21 cellular contexts compared by ENCODE assay signal in the genomic region with DNA sequence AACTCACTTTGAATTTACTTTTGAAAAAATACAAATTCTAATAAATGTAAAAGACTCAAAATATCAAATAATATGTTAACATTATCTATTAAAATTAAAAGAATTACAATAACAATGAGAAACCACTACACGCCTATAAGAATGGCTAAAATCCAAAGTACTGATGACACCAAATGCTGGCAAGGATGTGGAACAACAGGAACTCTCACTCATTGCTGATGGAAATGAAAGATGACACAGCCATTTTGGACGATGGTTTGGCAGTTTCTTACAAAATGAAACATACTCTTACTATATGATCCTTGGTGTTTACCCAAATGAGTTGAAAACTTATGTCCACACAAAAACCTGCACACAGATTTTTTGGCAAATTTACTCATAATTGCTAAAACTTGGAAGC. TPM values are rescaled to one million over a fixed set of nuclear protein-coding genes. Genes with fewer than 3 reads are reported as not detected.
DNase-seq lines count a peak whose midpoint lies in the region; ATAC-seq, FAIRE-seq and TF ChIP-seq lines count a peak whose summit lies in the region.
"Had no signal": no experiment of that assay in that cellular context is flagged by ENCODE, and none has a peak within 500 bp of the region (broad histone marks: within the 10 kb centered on the region; RNA-seq: fewer than 3 reads in every experiment).

No MANE protein-coding gene starts in this region.

- intact Hi-C loops in HepG2 (cut with micrococcal nuclease; ENCODE audit: unreplicated experiment) (no loop called here), right lobe of liver (cut with DNase I) (no loop called here), K562 (cut with micrococcal nuclease) (no loop called here)

- TF ChIP-seq EP300 in HepG2 (IDR thresholded peaks at IDR 0.05; ENCODE audit: low read depth in 2 of 2, low read length in 2 of 2) (no peak), HepG2 (CRISPR knock-in tag; IDR thresholded peaks at IDR 0.05; ENCODE audit: borderline replicate concordance) (no peak), K562 (IDR thresholded peaks at IDR 0.05; ENCODE audit: low read length) (no peak)

- H3K79me2 ChIP-seq in HepG2 (ENCODE audit: insufficient read depth, low read length) (no peaks in the 10 kb centered on the region), K562 (ENCODE audit: control insufficient read depth, insufficient read depth, low read length) (no peaks in the 10 kb centered on the region)

- TF ChIP-seq RAD21 in HepG2 (CRISPR knock-in tag; IDR thresholded peaks at IDR 0.05) (no peak), K562 (CRISPR knock-in tag; conservative IDR thresholded peaks at IDR 0.05 in 1 of 2, IDR thresholded peaks at IDR 0.05 in 1 of 2) (no peak)

- no peak for TF ChIP-seq POLR2A in HepG2 (IDR thresholded peaks at IDR 0.05; ENCODE audit: insufficient read depth in 1 of 2, low read depth in 2 of 2, low read length in 2 of 2)
- no peak for TF ChIP-seq POLR2A in right lobe of liver (IDR thresholded peaks at IDR 0.05)
- no peak for TF ChIP-seq POLR2A in K562 (conservative IDR thresholded peaks at IDR 0.05)

- BruUV-seq in HepG2 (replicated peaks; lab: Mats Ljungman, UMichigan) (no TSS peak), K562 (replicated peaks; lab: Mats Ljungman, UMichigan) (no TSS peak)

- H3K4me1 ChIP-seq in HepG2 (ENCODE audit: insufficient read depth, low read length) (no peaks in the 10 kb centered on the region), right lobe of liver (no peaks in the 10 kb centered on the region), K562 (replicated peaks in 1 of 2; ENCODE audit: control insufficient read depth in 2 of 2, insufficient read depth in 2 of 2, low read length in 2 of 2) (0 out of 5 replicates have a peak, but pooled peaks cover 0 to 1% of the 10 kb centered on the region in 2 experiments)
- H3K4me1 ChIP-seq: BE2C had no signal

- POLR2A ChIA-PET in HepG2 (lab: Yijun Ruan, JAX) = no interaction called here
- POLR2A ChIA-PET in K562 (lab: Yijun Ruan, JAX) = no interaction called here

- in situ Hi-C loops in HepG2 (cut with HindIII; ENCODE audit: extremely low pct_ligation_motif_present, low pct_unique_long_range_greater_than_20kb) (no loop called here), K562 (cut with MboI) (no loop called here)

- H3K4me3 ChIP-seq in HepG2 (replicated peaks in 1 of 3; ENCODE audit: insufficient read depth in 1 of 3, low read depth in 2 of 3, low read length in 3 of 3) = no peak overlapping the region
- H3K4me3 ChIP-seq in right lobe of liver = no peak overlapping the region
- H3K4me3 ChIP-seq in K562 = no peak overlapping the region
- H3K4me3 ChIP-seq: GM12878, GM23338 had no signal

- no peaks in the 10 kb centered on the region for H4K20me1 ChIP-seq in HepG2 (ENCODE audit: insufficient read depth, low read length)
- H4K20me1 ChIP-seq in K562 (replicated peaks; ENCODE audit: control insufficient read depth, insufficient read depth, low read length) = no peaks in the 10 kb centered on the region

- H3K4me2 ChIP-seq in HepG2 (ENCODE audit: low read depth, low read length) (no peak overlapping the region), K562 (ENCODE audit: insufficient read depth, low read length) (no peak overlapping the region)
- H3K4me2 ChIP-seq: GM23338 had no signal

- peaks cover 29% of the 10 kb centered on the region for H3K4me1 Mint-ChIP-seq in activated naive CD8-positive, alpha-beta T cell treated with anti-CD3 and anti-CD28 coated beads, Interleukin-2, amount 50 U/mL, for 24 hours
- H3K4me1 Mint-ChIP-seq: GM23338 had no signal

- H3K36me3 ChIP-seq in HepG2 (replicated peaks in 1 of 2; ENCODE audit: control insufficient read depth in 1 of 2, insufficient read depth in 2 of 2, low read length in 2 of 2) (no peaks in the 10 kb centered on the region), right lobe of liver (no peaks in the 10 kb centered on the region), K562 (ENCODE audit: control insufficient read depth, insufficient read depth, low read length) (no peaks in the 10 kb centered on the region)
- H3K36me3 ChIP-seq: BE2C had no signal

- CTCF ChIA-PET in HepG2 (lab: Yijun Ruan, JAX; ENCODE audit: low intra/inter-chr PET ratio, low total read pairs) (no interaction called here), K562 (lab: Yijun Ruan, JAX; ENCODE audit: low intra/inter-chr PET ratio) (no interaction called here)

- no peak for ATAC-seq in HepG2
- no peak for ATAC-seq in right lobe of liver
- no peak for ATAC-seq in K562
- ATAC-seq in GM19397 (IDR thresholded peaks at IDR 0.05; ENCODE audit: unreplicated experiment) = no peak
- ATAC-seq in activated naive CD8-positive, alpha-beta T cell treated with anti-CD3 and anti-CD28 coated beads, Interleukin-2, amount 50 U/mL, for 24 hours = no peak
- ATAC-seq: GM12878, GM23338 had no signal

- DNase-seq in HepG2 (ENCODE audit: low spot score) (no peak), right lobe of liver (no peak), K562 (ENCODE audit: extremely low read depth in 1 of 4, low spot score in 3 of 4) (no peak), lung microvascular endothelial cell (ENCODE audit: low read depth in 2 of 2) (peak; percentile 30 to 54)
- no peak for DNase-seq in activated T-cell treated with anti-CD3 and anti-CD28 coated beads, Interleukin-2, amount 50 U/mL, for 48 hours
- no peak for DNase-seq in activated naive CD8-positive, alpha-beta T cell treated with anti-CD3 and anti-CD28 coated beads, Interleukin-2, amount 50 U/mL, for 24 hours
- DNase-seq: ACHN; BE2C; C1 segment of cervical spinal cord; CD4-positive, CD25-positive, alpha-beta regulatory T cell; CD8-positive, alpha-beta memory T cell; COR-L47; DMS 273 treated with DMSO at 0.1 percent for 48 hours; DMS53; DND-41 had no signal

- peaks cover 7% of the 10 kb centered on the region for H3K27me3 Mint-ChIP-seq in activated naive CD8-positive, alpha-beta T cell treated with anti-CD3 and anti-CD28 coated beads, Interleukin-2, amount 50 U/mL, for 24 hours

- FAIRE-seq in HepG2 (lab: Jason Lieb, UNC) (no peak), K562 (lab: Jason Lieb, UNC) (no peak)
- FAIRE-seq: GM12878, H54 had no signal

- H3K9me3 ChIP-seq in HepG2 (ENCODE audit: low read length) = no peaks in the 10 kb centered on the region
- H3K9me3 ChIP-seq in right lobe of liver = no peaks in the 10 kb centered on the region
- H3K9me3 ChIP-seq in K562 (replicated peaks; ENCODE audit: control insufficient read depth, insufficient read depth, low read depth, low read length) = no peaks in the 10 kb centered on the region
- H3K9me3 ChIP-seq: BE2C had no signal

- H3K9ac ChIP-seq in HepG2 (ENCODE audit: insufficient read depth, low read depth, low read length) (no peak overlapping the region), K562 (ENCODE audit: insufficient read depth in 1 of 2, low read depth in 2 of 2, low read length in 2 of 2) (no peak overlapping the region)

- H3K9me3 Mint-ChIP-seq in activated naive CD8-positive, alpha-beta T cell treated with anti-CD3 and anti-CD28 coated beads, Interleukin-2, amount 50 U/mL, for 24 hours = no peaks in the 10 kb centered on the region
- H3K9me3 Mint-ChIP-seq: CD8-positive, alpha-beta memory T cell; GM23338 had no signal

- H3K27ac ChIP-seq in HepG2 (ENCODE audit: extremely low read length, insufficient read depth, low read length) (no peak overlapping the region), right lobe of liver (no peak overlapping the region), K562 (ENCODE audit: extremely low read depth, low read depth, low read length) (no peak overlapping the region)
- H3K27ac ChIP-seq: HL-60 had no signal

- no peak overlapping the region for H3K27ac Mint-ChIP-seq in activated naive CD8-positive, alpha-beta T cell treated with anti-CD3 and anti-CD28 coated beads, Interleukin-2, amount 50 U/mL, for 24 hours
- H3K27ac Mint-ChIP-seq: CD4-positive, CD25-positive, alpha-beta regulatory T cell; CD8-positive, alpha-beta memory T cell; GM23338; IgD-negative memory B cell had no signal

- H3K9me1 ChIP-seq in K562 (ENCODE audit: control insufficient read depth, insufficient read depth, low read length) = no peaks in the 10 kb centered on the region

- H3K27me3 ChIP-seq in HepG2 (ENCODE audit: control insufficient read depth in 1 of 2, insufficient read depth in 2 of 2, low read length in 2 of 2) (0 out of 5 replicates have a peak, but pooled peaks cover 0 to under 1% of the 10 kb centered on the region in 2 experiments), right lobe of liver (no peaks in the 10 kb centered on the region), K562 (ENCODE audit: control insufficient read depth in 2 of 2, insufficient read depth in 2 of 2, low read length in 2 of 2) (peaks cover 3 to 5% of the 10 kb centered on the region in 2 experiments; a peak in 4 of 5 replicates)

- 36% methylated on average over 2 of the region's 2 CpGs for WGBS in HepG2 (ENCODE audit: low lambda C conversion rate)
- WGBS in right lobe of liver (ENCODE audit: insufficient coverage, low coverage, low lambda C conversion rate, missing lambda C conversion rate) = 48% methylated on average over 2 of the region's 2 CpGs
- 16% methylated on average over 2 of the region's 2 CpGs for WGBS in K562 (ENCODE audit: insufficient coverage, low coverage, missing lambda C conversion rate)

- no peak for TF ChIP-seq CTCF in HepG2 (CRISPR knock-in tag; IDR thresholded peaks at IDR 0.05)
- no peak for TF ChIP-seq CTCF in right lobe of liver (IDR thresholded peaks at IDR 0.05)
- TF ChIP-seq CTCF in K562 (IDR thresholded peaks at IDR 0.05 in 2 of 3, conservative IDR thresholded peaks at IDR 0.05 in 1 of 3; ENCODE audit: insufficient read depth in 2 of 3, low read depth in 1 of 3, low read length in 3 of 3) = no peak

- H3K4me3 Mint-ChIP-seq in activated naive CD8-positive, alpha-beta T cell treated with anti-CD3 and anti-CD28 coated beads, Interleukin-2, amount 50 U/mL, for 24 hours = no peak overlapping the region
- H3K4me3 Mint-ChIP-seq: CD4-positive, CD25-positive, alpha-beta regulatory T cell; CD8-positive, alpha-beta memory T cell; GM23338; IgD-negative memory B cell had no signal

- H2AFZ ChIP-seq in HepG2 (ENCODE audit: low read length) = no peak overlapping the region
- H2AFZ ChIP-seq in K562 (ENCODE audit: low read depth, low read length) = no peak overlapping the region
- H2AFZ ChIP-seq: GM23338 had no signal

- H3K36me3 Mint-ChIP-seq in activated naive CD8-positive, alpha-beta T cell treated with anti-CD3 and anti-CD28 coated beads, Interleukin-2, amount 50 U/mL, for 24 hours (ENCODE audit: low read depth) = no peaks in the 10 kb centered on the region
- H3K36me3 Mint-ChIP-seq: CD4-positive, CD25-positive, alpha-beta regulatory T cell; CD8-positive, alpha-beta memory T cell had no signal

RNA-seq across cellular contexts. Expression of gene STX11, which starts 15.6 kb away (rescaled TPM):
- not detected in 2 replicates for total RNA-seq in HepG2 (2016; rRNA removed; fragmentation: Illumina TruSeq; extraction: Trizol)
- total RNA-seq in HepG2 (2016; cell fraction: cytosol; rRNA removed; fragmentation: Illumina TruSeq; extraction: Trizol; ENCODE audit: low read depth) = not detected in 2 replicates
- not detected in 2 replicates for total RNA-seq in HepG2 (2016; cell fraction: insoluble cytoplasmic fraction; rRNA removed; fragmentation: Illumina TruSeq; extraction: Trizol)
- total RNA-seq in HepG2 (2016; cell fraction: membrane; rRNA removed; fragmentation: Illumina TruSeq; extraction: Trizol) = not detected in 2 replicates
- not detected in 2 replicates for total RNA-seq in HepG2 (2016; cell fraction: nucleus; rRNA removed; fragmentation: Illumina TruSeq; extraction: Trizol)
- polyA plus RNA-seq in HepG2 (2011; rRNA removed) = 0.03 and 0.07 TPM in 2 replicates
- 0.04 TPM in 2 replicates for polyA plus RNA-seq in HepG2 (2011; cell fraction: cytosol; rRNA removed)
- 0.13 TPM in 1 of 2 replicates, not detected in the other for polyA plus RNA-seq in HepG2 (2011; cell fraction: nucleus; rRNA removed)
- polyA plus RNA-seq in HepG2 (2012) = 0.07 TPM in 1 of 2 replicates, not detected in the other
- polyA plus RNA-seq in HepG2 (2016; cell fraction: cytosol; fragmentation: Illumina TruSeq; extraction: Trizol; ENCODE audit: low read depth) = not detected in 2 replicates
- not detected in 2 replicates for polyA plus RNA-seq in HepG2 (2016; cell fraction: insoluble cytoplasmic fraction; fragmentation: Illumina TruSeq; extraction: Trizol; ENCODE audit: low read depth)
- polyA plus RNA-seq in HepG2 (2016; cell fraction: membrane; fragmentation: Illumina TruSeq; extraction: Trizol; ENCODE audit: low read depth) = not detected in 2 replicates
- not detected in 2 replicates for polyA plus RNA-seq in HepG2 (2016; cell fraction: nucleus; fragmentation: Illumina TruSeq; extraction: Trizol; ENCODE audit: insufficient read depth, low read depth)
- polyA minus RNA-seq in HepG2 (2011; rRNA and poly(A)+ RNA removed; ENCODE audit: low replicate concordance) = 1.4 TPM in 1 of 2 replicates, not detected in the other
- 0.44 TPM in 1 of 2 replicates, not detected in the other for polyA minus RNA-seq in HepG2 (2011; cell fraction: cytosol; rRNA and poly(A)+ RNA removed)
- not detected in 2 replicates for polyA minus RNA-seq in HepG2 (2011; cell fraction: nucleus; rRNA and poly(A)+ RNA removed)
- 1 to 10 TPM in 5 of 6 experiments, under 1 TPM in 1; 0.86 to 7.4 (median 4.1) TPM for total RNA-seq in right lobe of liver
- 0.44 TPM in 1 of 2 replicates, not detected in the other for total RNA-seq in K562 (2011; cell fraction: chromatin; rRNA removed; ENCODE audit: low replicate concordance)
- 0.17 TPM in 1 of 2 replicates, not detected in the other for total RNA-seq in K562 (2011; cell fraction: nucleolus; rRNA removed)
- 0.38 and 0.44 TPM in 2 replicates for total RNA-seq in K562 (2011; cell fraction: nucleoplasm; rRNA removed)
- total RNA-seq in K562 (2014; rRNA removed) = 0.73 and 0.86 TPM in 2 replicates
- 0.29 and 0.45 TPM in 2 replicates for total RNA-seq in K562 (2014; rRNA removed; fragmentation: Illumina TruSeq; extraction: Trizol)
- total RNA-seq in K562 (2015; rRNA removed; fragmentation: Illumina TruSeq; extraction: Trizol) = 0.51 and 0.53 TPM in 2 replicates
- total RNA-seq in K562 (2021) = 0.47 and 0.51 TPM in 2 replicates
- polyA plus RNA-seq in K562 (2011; rRNA removed) = 0.40 and 1.2 TPM in 2 replicates
- 0.31 and 1.0 TPM in 2 replicates for polyA plus RNA-seq in K562 (2011; cell fraction: cytosol; rRNA removed)
- 0.23 and 0.87 TPM in 2 replicates for polyA plus RNA-seq in K562 (2011; cell fraction: nucleus; rRNA removed)
- 0.40 and 0.73 TPM in 2 replicates for polyA plus RNA-seq in K562 (2012)
- polyA plus RNA-seq in K562 (2014; fragmentation: Illumina TruSeq; extraction: Trizol) = 0.54 and 0.56 TPM in 2 replicates
- polyA plus RNA-seq in K562 (2014; fragmentation: Nextera tagmentation; extraction: Ambion mirVana) = under 1 TPM; 0.06 to 0.07 TPM
- polyA plus RNA-seq in K562 (2014; rRNA removed) = 0.29 and 1.6 TPM in 2 replicates
- 0.21 and 1.1 TPM in 2 replicates for polyA minus RNA-seq in K562 (2011; rRNA and poly(A)+ RNA removed)
- polyA minus RNA-seq in K562 (2011; cell fraction: cytosol; rRNA and poly(A)+ RNA removed) = 0.91 TPM in 1 of 2 replicates, not detected in the other
- 0.13 and 1.3 TPM in 2 replicates for polyA minus RNA-seq in K562 (2011; cell fraction: nucleus; rRNA and poly(A)+ RNA removed)
- 9.4 and 22.6 TPM in 2 replicates for total RNA-seq in lung microvascular endothelial cell

RNA-seq across cellular contexts. Expression of gene SF3B5, which starts 39.4 kb away (rescaled TPM):
- total RNA-seq in HepG2 (2016; rRNA removed; fragmentation: Illumina TruSeq; extraction: Trizol) (263 and 346 TPM in 2 replicates), right lobe of liver (100 to 1,000 TPM in 2 of 6 experiments, 10 to 100 TPM in 4; 59.2 to 206 (median 70.6) TPM), K562 (2014; rRNA removed) (292 and 479 TPM in 2 replicates), K562 (2014; rRNA removed; fragmentation: Illumina TruSeq; extraction: Trizol) (133 and 238 TPM in 2 replicates), K562 (2015; rRNA removed; fragmentation: Illumina TruSeq; extraction: Trizol) (337 and 357 TPM in 2 replicates), K562 (2021) (399 and 440 TPM in 2 replicates), lung microvascular endothelial cell (84.6 and 98.2 TPM in 2 replicates)
- total RNA-seq in HepG2 (2016; cell fraction: cytosol; rRNA removed; fragmentation: Illumina TruSeq; extraction: Trizol; ENCODE audit: low read depth) = 104 and 124 TPM in 2 replicates
- 265 and 405 TPM in 2 replicates for total RNA-seq in HepG2 (2016; cell fraction: insoluble cytoplasmic fraction; rRNA removed; fragmentation: Illumina TruSeq; extraction: Trizol)
- 116 and 142 TPM in 2 replicates for total RNA-seq in HepG2 (2016; cell fraction: membrane; rRNA removed; fragmentation: Illumina TruSeq; extraction: Trizol)
- 87.5 and 103 TPM in 2 replicates for total RNA-seq in HepG2 (2016; cell fraction: nucleus; rRNA removed; fragmentation: Illumina TruSeq; extraction: Trizol)
- polyA plus RNA-seq in HepG2 (2011; rRNA removed) (292 and 294 TPM in 2 replicates), K562 (2011; rRNA removed) (407 and 453 TPM in 2 replicates), K562 (2014; fragmentation: Illumina TruSeq; extraction: Trizol) (538 and 635 TPM in 2 replicates), K562 (2014; fragmentation: Nextera tagmentation; extraction: Ambion mirVana) (1,000 to 10,000 TPM; 1,065 to 1,211 TPM), K562 (2014; rRNA removed) (552 and 569 TPM in 2 replicates)
- polyA plus RNA-seq in HepG2 (2011; cell fraction: cytosol; rRNA removed) = 334 and 504 TPM in 2 replicates
- 112 and 124 TPM in 2 replicates for polyA plus RNA-seq in HepG2 (2011; cell fraction: nucleus; rRNA removed)
- polyA plus RNA-seq in HepG2 (2012) = 110 and 133 TPM in 2 replicates
- polyA plus RNA-seq in HepG2 (2016; cell fraction: cytosol; fragmentation: Illumina TruSeq; extraction: Trizol; ENCODE audit: low read depth) = 115 and 146 TPM in 2 replicates
- polyA plus RNA-seq in HepG2 (2016; cell fraction: insoluble cytoplasmic fraction; fragmentation: Illumina TruSeq; extraction: Trizol; ENCODE audit: low read depth) = 417 and 449 TPM in 2 replicates
- polyA plus RNA-seq in HepG2 (2016; cell fraction: membrane; fragmentation: Illumina TruSeq; extraction: Trizol; ENCODE audit: low read depth) = 111 and 138 TPM in 2 replicates
- polyA plus RNA-seq in HepG2 (2016; cell fraction: nucleus; fragmentation: Illumina TruSeq; extraction: Trizol; ENCODE audit: insufficient read depth, low read depth) = 162 and 180 TPM in 2 replicates
- 275 and 292 TPM in 2 replicates for polyA minus RNA-seq in HepG2 (2011; rRNA and poly(A)+ RNA removed; ENCODE audit: low replicate concordance)
- polyA minus RNA-seq in HepG2 (2011; cell fraction: cytosol; rRNA and poly(A)+ RNA removed) = 65.1 and 84.0 TPM in 2 replicates
- 34.2 and 34.9 TPM in 2 replicates for polyA minus RNA-seq in HepG2 (2011; cell fraction: nucleus; rRNA and poly(A)+ RNA removed)
- total RNA-seq in K562 (2011; cell fraction: chromatin; rRNA removed; ENCODE audit: low replicate concordance) = 24.3 and 54.9 TPM in 2 replicates
- 129 and 134 TPM in 2 replicates for total RNA-seq in K562 (2011; cell fraction: nucleolus; rRNA removed)
- total RNA-seq in K562 (2011; cell fraction: nucleoplasm; rRNA removed) = 82.1 and 112 TPM in 2 replicates
- polyA plus RNA-seq in K562 (2011; cell fraction: cytosol; rRNA removed) = 924 and 1,390 TPM in 2 replicates
- 281 and 290 TPM in 2 replicates for polyA plus RNA-seq in K562 (2011; cell fraction: nucleus; rRNA removed)
- polyA plus RNA-seq in K562 (2012) = 381 and 451 TPM in 2 replicates
- polyA minus RNA-seq in K562 (2011; rRNA and poly(A)+ RNA removed) = 129 and 212 TPM in 2 replicates
- 181 and 196 TPM in 2 replicates for polyA minus RNA-seq in K562 (2011; cell fraction: cytosol; rRNA and poly(A)+ RNA removed)
- polyA minus RNA-seq in K562 (2011; cell fraction: nucleus; rRNA and poly(A)+ RNA removed) = 64.5 and 102 TPM in 2 replicates

Comparison
In these comparisons a context has a peak if more than half of its experiments do, and no peak if none do; other contexts are left out.
1. DNase-seq: peak in lung microvascular endothelial cell (2 of 2); none in HepG2 (single experiment), right lobe of liver (0 of 3), K562 (0 of 4), activated T-cell treated with anti-CD3 and anti-CD28 coated beads, Interleukin-2, amount 50 U/mL, for 48 hours (0 of 2) and activated naive CD8-positive, alpha-beta T cell treated with anti-CD3 and anti-CD28 coated beads, Interleukin-2, amount 50 U/mL, for 24 hours (single experiment).
2. Of the 241 proteins assayed by ChIP-seq in both HepG2 and K562: peak only in HepG2: none; only in K562: MAFG, NFE2 and ZFP36; in both: none; in neither: 238.